ENCODE assay signal across 9 cellular contexts in genomic region chr16:86228713-86229112, GRCh38.
"Had no signal": no experiment of that assay in that cellular context is flagged by ENCODE, and none has a peak within 500 bp of the region (broad histone marks: within the 10 kb centered on the region; RNA-seq: fewer than 3 reads in every experiment).

No MANE protein-coding gene starts in this region.

- H2AFZ ChIP-seq: GM23248, GM23338 had no signal

- H3K27ac ChIP-seq: GM23248 had no signal

- H3K4me2 ChIP-seq: GM23338 had no signal

- H3K4me3 Mint-ChIP-seq: GM23338, H9, HFFc6 had no signal

- H3K27ac Mint-ChIP-seq: GM23338, H9, HFFc6 had no signal

- H3K9me3 ChIP-seq: HAP-1 had no signal

- H3K9ac ChIP-seq: GM23248 had no signal

- H3K4me3 ChIP-seq: GM23248, GM23338, HAP-1 had no signal

- ATAC-seq: GM23338, HCT116 had no signal

- DNase-seq: GM23248, GOT3, H7, H9, HCEC 1CT, HFFc6 had no signal

- H3K36me3 ChIP-seq: HAP-1 had no signal

- H3K4me1 ChIP-seq: HAP-1 had no signal
